In genomic region chr18:44937985-44938384, GRCh38 we compare ENCODE assay signal across 21 cellular contexts.
DNase-seq lines count a peak whose midpoint lies in the region; ATAC-seq and TF ChIP-seq lines count a peak whose summit lies in the region.
"Had no signal": no experiment of that assay in that cellular context is flagged by ENCODE, and none has a peak within 500 bp of the region (broad histone marks: within the 10 kb centered on the region; RNA-seq: fewer than 3 reads in every experiment).

No MANE protein-coding gene starts in this region.

- POLR2A ChIA-PET in HEK293 (lab: Yijun Ruan, JAX) = no interaction called here

- H3K4me3 Mint-ChIP-seq in nephron progenitor cell = no peak overlapping the region
- H3K4me3 Mint-ChIP-seq: activated CD4-positive, alpha-beta memory T cell treated with anti-CD3 and anti-CD28 coated beads, Interleukin-2, amount 10 ng/mL, durations not matched to agents 7 days and 5 days; activated naive CD8-positive, alpha-beta T cell treated with anti-CD3 and anti-CD28 coated beads, Interleukin-2, amount 10 ng/mL, durations not matched to agents 7 days and 5 days; effector memory CD8-positive, alpha-beta T cell; T-cell had no signal

- CTCF ChIA-PET in HEK293 (lab: Yijun Ruan, JAX) = interaction anchor here (0.6 to 1.2 kb wide), 2 partner anchors 36 to 428 kb away, joined by 3 to 4 read pairs; no protein-coding TSS in a partner anchor

- H3K4me1 Mint-ChIP-seq in nephron progenitor cell = peaks cover 30% of the 10 kb centered on the region
- H3K4me1 Mint-ChIP-seq: activated naive CD8-positive, alpha-beta T cell treated with anti-CD3 and anti-CD28 coated beads, Interleukin-2, amount 10 ng/mL, durations not matched to agents 7 days and 5 days had no signal

- no peaks in the 10 kb centered on the region; a peak in 1 of 3 replicates for H3K36me3 ChIP-seq in HEK293 (ENCODE audit: control insufficient read depth in 2 of 2, insufficient read depth in 1 of 2, low read length in 2 of 2)
- no peaks in the 10 kb centered on the region for H3K36me3 ChIP-seq in body of pancreas (replicated peaks in 1 of 2; ENCODE audit: insufficient read depth in 1 of 2, low read depth in 2 of 2)
- H3K36me3 ChIP-seq: cardiac muscle cell, Peyer's patch had no signal

- no peaks in the 10 kb centered on the region for H3K27me3 ChIP-seq in body of pancreas
- H3K27me3 ChIP-seq: cardiac muscle cell, Peyer's patch had no signal

- TF ChIP-seq CTCF in HEK293 (tag by site-specific recombination; IDR thresholded peaks at IDR 0.05) = no peak
- no peak for TF ChIP-seq CTCF in body of pancreas (IDR thresholded peaks at IDR 0.05)
- TF ChIP-seq CTCF in nephron progenitor cell (IDR thresholded peaks at IDR 0.05) = no peak

- DNase-seq in NCI-H1105 (lab: John Stamatoyannopoulos, UW) (peak; percentile 55), NCI-H1105 treated with DMSO at 0.1 percent for 48 hours (lab: John Stamatoyannopoulos, UW) (no peak), body of pancreas (no peak), nephron progenitor cell (no peak), midbrain (lab: John Stamatoyannopoulos, UW) (no peak)
- DNase-seq: activated CD4-positive, alpha-beta memory T cell treated with anti-CD3 and anti-CD28 coated beads, Interleukin-2, amount 10 ng/mL, durations not matched to agents 7 days and 5 days; activated naive CD8-positive, alpha-beta T cell treated with anti-CD3 and anti-CD28 coated beads, Interleukin-2, amount 10 ng/mL, durations not matched to agents 7 days and 5 days; activated T-cell treated with anti-CD3 and anti-CD28 coated beads, Interleukin-2, amount 50 U/mL, for 48 hours; effector memory CD8-positive, alpha-beta T cell; psoas muscle; stimulated activated CD4-positive, alpha-beta T cell treated with anti-CD3 and anti-CD28 coated beads, Interleukin-12 subunit alpha, Interleukin-12 subunit beta, amount 100 ng/mL, for 4 hours; stimulated activated naive CD4-positive, alpha-beta T cell; T-cell had no signal

- no peak overlapping the region for H3K4me3 ChIP-seq in HEK293 (ENCODE audit: low read depth, low read length)
- no peak overlapping the region for H3K4me3 ChIP-seq in body of pancreas
- H3K4me3 ChIP-seq: cardiac muscle cell, psoas muscle had no signal

- peaks cover 16% of the 10 kb centered on the region for H3K4me1 ChIP-seq in HEK293 (ENCODE audit: control insufficient read depth, insufficient read depth, low read length)
- H3K4me1 ChIP-seq in body of pancreas = peaks cover 39% of the 10 kb centered on the region
- H3K4me1 ChIP-seq: Peyer's patch had no signal

- peak overlapping the region; percentile 24; the same call in 1 of the 2 replicates for H3K27ac ChIP-seq in HEK293 (ENCODE audit: extremely low read depth, low read depth, low read length)
- H3K27ac ChIP-seq in body of pancreas = peak overlapping the region in 3 of 4 donors; percentile 51 to 73 (median 62)
- H3K27ac ChIP-seq: 22Rv1, C4-2B, cardiac muscle cell, psoas muscle had no signal

- peak; percentile 31 for ATAC-seq in body of pancreas
- no peak for ATAC-seq in GM18498 (IDR thresholded peaks at IDR 0.05; ENCODE audit: unreplicated experiment)
- no peak for ATAC-seq in HG02610 (IDR thresholded peaks at IDR 0.05; ENCODE audit: unreplicated experiment)
- ATAC-seq: effector memory CD8-positive, alpha-beta T cell; T-cell had no signal

- peaks cover 2% of the 10 kb centered on the region; the same call in 1 of the 2 replicates for H3K9me3 ChIP-seq in HEK293 (ENCODE audit: control insufficient read depth, insufficient read depth, low read depth, low read length)
- H3K9me3 ChIP-seq in body of pancreas = peaks cover 0 to 5% (median 0%) of the 10 kb centered on the region in 3 donors
- H3K9me3 ChIP-seq: psoas muscle had no signal

- intact Hi-C loops in body of pancreas (cut with DNase I) = no loop called here

- WGBS in body of pancreas, 2 donors = 38 to 40% methylated on average over 7 of the region's 7 CpGs

- H3K27ac Mint-ChIP-seq in nephron progenitor cell = peak overlapping the region; percentile 90
- H3K27ac Mint-ChIP-seq: activated CD4-positive, alpha-beta memory T cell treated with anti-CD3 and anti-CD28 coated beads, Interleukin-2, amount 10 ng/mL, durations not matched to agents 7 days and 5 days; activated naive CD8-positive, alpha-beta T cell treated with anti-CD3 and anti-CD28 coated beads, Interleukin-2, amount 10 ng/mL, durations not matched to agents 7 days and 5 days; effector memory CD8-positive, alpha-beta T cell; T-cell had no signal

- H3K27me3 Mint-ChIP-seq in nephron progenitor cell (ENCODE audit: low read depth, poor library complexity) = no peaks in the 10 kb centered on the region
- H3K27me3 Mint-ChIP-seq: IgD-negative memory B cell had no signal

- no peak for TF ChIP-seq POLR2A in body of pancreas (IDR thresholded peaks at IDR 0.05)

- peaks cover 33% of the 10 kb centered on the region for H3K9me3 Mint-ChIP-seq in nephron progenitor cell
- H3K9me3 Mint-ChIP-seq: activated CD4-positive, alpha-beta memory T cell treated with anti-CD3 and anti-CD28 coated beads, Interleukin-2, amount 10 ng/mL, durations not matched to agents 7 days and 5 days; effector memory CD8-positive, alpha-beta T cell had no signal

- peaks cover 53% of the 10 kb centered on the region for H3K36me3 Mint-ChIP-seq in nephron progenitor cell (ENCODE audit: low read depth)
- H3K36me3 Mint-ChIP-seq: activated naive CD8-positive, alpha-beta T cell treated with anti-CD3 and anti-CD28 coated beads, Interleukin-2, amount 10 ng/mL, durations not matched to agents 7 days and 5 days; T-cell had no signal

TF ChIP-seq in HEK293, 187 proteins besides CTCF, POLR2A, EP300 and RAD21:
- TF ChIP-seq PRDM10 (tag by site-specific recombination; IDR thresholded peaks at IDR 0.05) (peak; percentile 67), ZIC2 (tag by site-specific recombination; IDR thresholded peaks at IDR 0.05) (peak; percentile 42; the same call in 1 of the 2 replicates), KLF9 (tag by site-specific recombination; IDR thresholded peaks at IDR 0.05; ENCODE audit: low read depth) (no peak), ZNF138 (tag by site-specific recombination; IDR thresholded peaks at IDR 0.05; ENCODE audit: borderline replicate concordance) (no peak), GLIS1 (tag by site-specific recombination; IDR thresholded peaks at IDR 0.05) (peak; percentile 28; the same call in 1 of the 2 replicates), ZNF639 (tag by site-specific recombination; IDR thresholded peaks at IDR 0.05) (no peak), ZNF544 (tag by site-specific recombination; IDR thresholded peaks at IDR 0.05) (no peak)
